ENCODE assay signal across 22 cellular contexts in the genomic region with DNA sequence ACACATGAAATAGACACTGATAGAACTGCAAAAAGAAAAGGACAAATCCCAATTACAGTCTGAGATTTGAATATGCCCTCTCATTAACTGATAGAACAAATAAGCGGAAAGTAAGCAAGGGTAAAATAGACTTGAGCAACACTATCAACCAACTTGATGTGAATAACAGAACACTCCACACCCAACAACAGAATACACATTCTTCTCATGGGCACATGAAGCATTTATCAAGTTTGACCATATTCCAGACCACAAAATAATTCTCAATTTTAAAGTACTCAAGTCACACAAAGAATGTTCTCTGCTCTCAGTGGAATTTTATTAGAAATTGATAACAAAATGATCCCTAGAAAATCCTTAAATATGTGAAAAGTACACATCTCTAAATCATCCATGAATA. TPM values are rescaled to one million over a fixed set of nuclear protein-coding genes. Genes with fewer than 3 reads are reported as not detected.
A peak's percentile ranks its signal among the peaks of the same experiment; 100 is the strongest.
DNase-seq lines count a peak whose midpoint lies in the region; FAIRE-seq and TF ChIP-seq lines count a peak whose summit lies in the region.
"Had no signal": no experiment of that assay in that cellular context is flagged by ENCODE, and none has a peak within 500 bp of the region (broad histone marks: within the 10 kb centered on the region; RNA-seq: fewer than 3 reads in every experiment).

No MANE protein-coding gene starts in this region.

- H3K27me3 ChIP-seq in keratinocyte (ENCODE audit: control insufficient read depth, extremely low read depth, insufficient read depth, low read length) (no peaks in the 10 kb centered on the region), mammary epithelial cell (ENCODE audit: insufficient read depth, low read length) (no peaks in the 10 kb centered on the region), hepatocyte (no peaks in the 10 kb centered on the region), GM23248 (replicated peaks; ENCODE audit: insufficient read depth) (no peaks in the 10 kb centered on the region), smooth muscle cell (ENCODE audit: low read depth) (no peaks in the 10 kb centered on the region)

- H3K79me2 ChIP-seq in keratinocyte (ENCODE audit: control insufficient read depth, insufficient read depth, low read length) (no peaks in the 10 kb centered on the region), mammary epithelial cell (ENCODE audit: insufficient read depth, low read length) (no peaks in the 10 kb centered on the region), hepatocyte (no peaks in the 10 kb centered on the region), GM23248 (ENCODE audit: insufficient read depth) (no peaks in the 10 kb centered on the region), smooth muscle cell (ENCODE audit: low read depth) (no peaks in the 10 kb centered on the region)

- H3K9me2 ChIP-seq in hepatocyte (replicated peaks; ENCODE audit: insufficient read depth) (no peaks in the 10 kb centered on the region), GM23248 (ENCODE audit: insufficient read depth) (no peaks in the 10 kb centered on the region)

- FAIRE-seq in keratinocyte (lab: Jason Lieb, UNC), result peak; percentile 36
- FAIRE-seq: A549, G401.6, H54 had no signal

- H3K4me1 ChIP-seq in keratinocyte (ENCODE audit: control insufficient read depth, extremely low read depth, insufficient read depth, low read length) (no peaks in the 10 kb centered on the region), mammary epithelial cell (ENCODE audit: insufficient read depth, low read length) (no peaks in the 10 kb centered on the region), hepatocyte (ENCODE audit: insufficient read depth) (no peaks in the 10 kb centered on the region), GM23248 (ENCODE audit: insufficient read depth) (no peaks in the 10 kb centered on the region), smooth muscle cell (ENCODE audit: low read depth) (no peaks in the 10 kb centered on the region)
- H3K4me1 ChIP-seq: Caco-2, HAP-1 had no signal

- H3K9me1 ChIP-seq in keratinocyte (ENCODE audit: control insufficient read depth, extremely low read depth, insufficient read depth, low read length), result no peaks in the 10 kb centered on the region

- in situ Hi-C loops in mammary epithelial cell (cut with MboI; ENCODE audit: low sequenced_read_pairs in 2 of 2) (no loop called here), GM23248 (cut with MboI) (no loop called here)

- TF ChIP-seq CTCF in AG10803 (conservative IDR thresholded peaks at IDR 0.05; ENCODE audit: low read length), result no peak
- no peak for TF ChIP-seq CTCF in fibroblast of the aortic adventitia (IDR thresholded peaks at IDR 0.05; ENCODE audit: insufficient read depth, low read length)
- no peak for TF ChIP-seq CTCF in keratinocyte (optimal IDR thresholded peaks at IDR 0.05 in 1 of 3, IDR thresholded peaks at IDR 0.05 in 1 of 3, conservative IDR thresholded peaks at IDR 0.05 in 1 of 3; ENCODE audit: extremely low read depth in 1 of 3, insufficient read depth in 2 of 3, low read length in 3 of 3)
- TF ChIP-seq CTCF in mammary epithelial cell (conservative IDR thresholded peaks at IDR 0.05 in 1 of 2, IDR thresholded peaks at IDR 0.05 in 1 of 2; ENCODE audit: extremely low read depth in 1 of 2, insufficient read depth in 1 of 2, low read depth in 1 of 2, low read length in 2 of 2), result no peak
- no peak for TF ChIP-seq CTCF in hepatocyte (IDR thresholded peaks at IDR 0.05; ENCODE audit: poor library complexity)
- no peak for TF ChIP-seq CTCF in smooth muscle cell (IDR thresholded peaks at IDR 0.05; ENCODE audit: borderline replicate concordance, insufficient read depth, poor library complexity, severe bottlenecking)

- dilution Hi-C loops in keratinocyte (cut with MboI; ENCODE audit: extremely low pct_ligation_motif_present, low sequenced_read_pairs) (no loop called here), mammary epithelial cell (cut with HindIII; ENCODE audit: low sequenced_read_pairs) (no loop called here)

- H3K9ac ChIP-seq in keratinocyte (ENCODE audit: control insufficient read depth, extremely low read depth, insufficient read depth, low read length), result no peak overlapping the region
- H3K9ac ChIP-seq in mammary epithelial cell (ENCODE audit: insufficient read depth, low read length), result no peak overlapping the region
- no peak overlapping the region for H3K9ac ChIP-seq in GM23248
- no peak overlapping the region for H3K9ac ChIP-seq in smooth muscle cell (ENCODE audit: low read depth)

- no peak overlapping the region for H3K4me3 ChIP-seq in AG10803 (ENCODE audit: low read length)
- H3K4me3 ChIP-seq in fibroblast of the aortic adventitia (ENCODE audit: low read depth, low read length), result no peak overlapping the region
- H3K4me3 ChIP-seq in keratinocyte (ENCODE audit: control insufficient read depth in 2 of 3, extremely low read depth in 1 of 3, insufficient read depth in 2 of 3, low read depth in 1 of 3, low read length in 3 of 3), result no peak overlapping the region
- H3K4me3 ChIP-seq in mammary epithelial cell (replicated peaks in 1 of 3; ENCODE audit: insufficient read depth in 1 of 3, low read depth in 2 of 3, low read length in 3 of 3), result no peak overlapping the region
- H3K4me3 ChIP-seq in hepatocyte, result no peak overlapping the region
- H3K4me3 ChIP-seq in GM23248, result no peak overlapping the region
- no peak overlapping the region for H3K4me3 ChIP-seq in smooth muscle cell
- H3K4me3 ChIP-seq: A549, HAP-1 had no signal

- H4K20me1 ChIP-seq in keratinocyte (ENCODE audit: control insufficient read depth, extremely low read depth, insufficient read depth, low read length), result no peaks in the 10 kb centered on the region
- no peaks in the 10 kb centered on the region for H4K20me1 ChIP-seq in mammary epithelial cell (ENCODE audit: insufficient read depth, low read length)
- H4K20me1 ChIP-seq in hepatocyte (ENCODE audit: insufficient read depth, poor library complexity, severe bottlenecking), result no peaks in the 10 kb centered on the region
- no peaks in the 10 kb centered on the region for H4K20me1 ChIP-seq in GM23248 (ENCODE audit: insufficient read depth)
- H4K20me1 ChIP-seq in smooth muscle cell (ENCODE audit: low read depth), result no peaks in the 10 kb centered on the region

- H3K4me2 ChIP-seq in keratinocyte (ENCODE audit: control insufficient read depth, extremely low read depth, insufficient read depth, low read depth, low read length) (no peak overlapping the region), mammary epithelial cell (ENCODE audit: insufficient read depth, low read depth, low read length) (no peak overlapping the region), hepatocyte (no peak overlapping the region), GM23248 (ENCODE audit: unreplicated experiment) (no peak overlapping the region), smooth muscle cell (no peak overlapping the region)
- H3K4me2 ChIP-seq: A549 had no signal

- H3K36me3 ChIP-seq in keratinocyte (ENCODE audit: control insufficient read depth in 2 of 2, extremely low read depth in 1 of 2, insufficient read depth in 2 of 2, low read length in 2 of 2), result no peaks in the 10 kb centered on the region
- peaks cover 2% of the 10 kb centered on the region for H3K36me3 ChIP-seq in mammary epithelial cell (ENCODE audit: insufficient read depth, low read length)
- no peaks in the 10 kb centered on the region for H3K36me3 ChIP-seq in hepatocyte (replicated peaks; ENCODE audit: insufficient read depth, low read depth)
- H3K36me3 ChIP-seq in GM23248 (ENCODE audit: low read depth), result peaks cover under 1% of the 10 kb centered on the region; the same call in 1 of the 2 replicates
- no peaks in the 10 kb centered on the region for H3K36me3 ChIP-seq in smooth muscle cell (ENCODE audit: low read depth)

- DNase-seq in AG10803 (ENCODE audit: low read depth), result peak; percentile 16
- peak; percentile 58 for DNase-seq in amniotic epithelial cell (ENCODE audit: low read depth)
- DNase-seq in fibroblast of the aortic adventitia (ENCODE audit: low read depth), result peak; percentile 19
- no peak for DNase-seq in keratinocyte (ENCODE audit: low read depth, low spot score)
- no peak for DNase-seq in mammary epithelial cell
- DNase-seq in hepatocyte (ENCODE audit: low spot score), result no peak
- no peak for DNase-seq in GM23248
- no peak for DNase-seq in smooth muscle cell (lab: John Stamatoyannopoulos, UW; ENCODE audit: unreplicated experiment)
- DNase-seq: ACHN; Caco-2; CD4-positive, CD25-positive, alpha-beta regulatory T cell; CD8-positive, alpha-beta T cell; DMS153; DND-41; GOT3; HFFc6 had no signal

- H3K27ac ChIP-seq in keratinocyte (ENCODE audit: control insufficient read depth, insufficient read depth, low read length) (no peak overlapping the region), mammary epithelial cell (ENCODE audit: insufficient read depth, low read depth, low read length) (no peak overlapping the region), hepatocyte (no peak overlapping the region), GM23248 (no peak overlapping the region), smooth muscle cell (ENCODE audit: low read depth) (no peak overlapping the region)
- H3K27ac ChIP-seq: 22Rv1, A549, C4-2B had no signal

- H3F3A ChIP-seq in GM23248 (ENCODE audit: insufficient read depth) (peaks cover under 1% of the 10 kb centered on the region; the same call in 1 of the 2 replicates), smooth muscle cell (ENCODE audit: low read depth) (no peaks in the 10 kb centered on the region)

- no TSS peak for BruUV-seq in mammary epithelial cell (replicated peaks; lab: Mats Ljungman, UMichigan)

- H2AFZ ChIP-seq in keratinocyte (ENCODE audit: control insufficient read depth, low read length) (no peak overlapping the region), mammary epithelial cell (ENCODE audit: low read depth, low read length) (no peak overlapping the region), hepatocyte (no peak overlapping the region), GM23248 (no peak overlapping the region), smooth muscle cell (ENCODE audit: low read depth) (no peak overlapping the region)

- CTCF ChIA-PET in mammary epithelial cell (lab: Charles Lee; ENCODE audit: low non-redundant PET), result no interaction called here

- WGBS in mammary epithelial cell (ENCODE audit: low coverage, missing lambda C conversion rate), result 83% methylated on average over 1 of the region's 1 CpG
- WGBS in hepatocyte (ENCODE audit: low lambda C conversion rate, missing lambda C conversion rate), result 100% methylated on average over 1 of the region's 1 CpG
- 83 to 94% methylated on average over 1 of the region's 1 CpG for WGBS in GM23248 (ENCODE audit: low coverage in 1 of 2, low lambda C conversion rate in 2 of 2, missing lambda C conversion rate in 2 of 2), 2 experiments
- 92% methylated on average over 1 of the region's 1 CpG for WGBS in smooth muscle cell (ENCODE audit: low lambda C conversion rate)

- intact Hi-C loops in mammary epithelial cell (cut with micrococcal nuclease), result no loop called here

- H3K9me3 ChIP-seq in keratinocyte (ENCODE audit: control insufficient read depth, low read depth, low read length) (no peaks in the 10 kb centered on the region), mammary epithelial cell (replicated peaks; ENCODE audit: insufficient read depth, low read length) (no peaks in the 10 kb centered on the region), hepatocyte (ENCODE audit: low read depth) (no peaks in the 10 kb centered on the region), GM23248 (ENCODE audit: low read depth) (no peaks in the 10 kb centered on the region), smooth muscle cell (replicated peaks; ENCODE audit: low read depth) (no peaks in the 10 kb centered on the region)
- H3K9me3 ChIP-seq: A549, Caco-2, HAP-1 had no signal

RNA-seq across cellular contexts. Expression of a gene that starts 19.0 kb away (rescaled TPM):
- total RNA-seq in fibroblast of the aortic adventitia (ENCODE audit: low replicate concordance) (20.0 and 27.6 TPM in 2 replicates), mammary epithelial cell (10 to 100 TPM; 14.0 to 14.5 TPM), hepatocyte (23.7 and 26.1 TPM in 2 replicates), smooth muscle cell (20.9 and 22.4 TPM in 2 replicates)
- polyA plus RNA-seq in keratinocyte (5.5 to 11.5 TPM (median 6.4 TPM) in 3 replicates), mammary epithelial cell (5.0 TPM), hepatocyte (6.6 and 7.2 TPM in 2 replicates), GM23248 (2016; fragmentation: Nextera tagmentation; extraction: Ambion mirVana) (8.6 and 9.2 TPM in 2 replicates), smooth muscle cell (6.0 and 8.2 TPM in 2 replicates)
- 8.6 TPM for polyA plus RNA-seq in keratinocyte (2011; ENCODE audit: low read depth)
- polyA plus RNA-seq in keratinocyte (2011; cell fraction: cytosol; rRNA removed), result 4.0 and 8.3 TPM in 2 replicates
- 8.5 and 11.8 TPM in 2 replicates for polyA plus RNA-seq in keratinocyte (2011; cell fraction: nucleus; rRNA removed)
- polyA plus RNA-seq in keratinocyte (2012; ENCODE audit: low replicate concordance), result 5.8 and 6.9 TPM in 2 replicates
- polyA minus RNA-seq in keratinocyte (0.39 to 8.8 TPM (median 2.7 TPM) in 3 replicates), mammary epithelial cell (0.47 TPM)
- 5.6 TPM for polyA minus RNA-seq in keratinocyte (2011; cell fraction: cytosol; rRNA and poly(A)+ RNA removed)
- polyA minus RNA-seq in keratinocyte (2011; cell fraction: nucleus; rRNA and poly(A)+ RNA removed), result 3.2 and 7.0 TPM in 2 replicates
- total RNA-seq in GM23248 (2014; rRNA removed; shearing (Covaris generic)), result 16.0 and 18.6 TPM in 2 replicates

Comparison
In these comparisons a context has a peak if more than half of its experiments do, and no peak if none do; other contexts are left out.
1. DNase-seq: peak in AG10803 (single experiment), amniotic epithelial cell (single experiment) and fibroblast of the aortic adventitia (single experiment); none in keratinocyte (single experiment), mammary epithelial cell (single experiment), hepatocyte (single experiment), GM23248 (single experiment) and smooth muscle cell (single experiment).